Comparison of ENCODE assay signal across 17 cellular contexts in genomic region chr7:157708896-157709295, GRCh38.
A peak's percentile ranks its signal among the peaks of the same experiment; 100 is the strongest.
DNase-seq lines count a peak whose midpoint lies in the region; ATAC-seq, FAIRE-seq and TF ChIP-seq lines count a peak whose summit lies in the region.
"Had no signal": no experiment of that assay in that cellular context is flagged by ENCODE, and none has a peak within 500 bp of the region (broad histone marks: within the 10 kb centered on the region; RNA-seq: fewer than 3 reads in every experiment).

No MANE protein-coding gene starts in this region.

- 15% methylated on average over 5 of the region's 10 CpGs for WGBS in HepG2 (ENCODE audit: low lambda C conversion rate)
- 61% methylated on average over 7 of the region's 10 CpGs for WGBS in right lobe of liver (ENCODE audit: insufficient coverage, low coverage, low lambda C conversion rate, missing lambda C conversion rate)
- 66 to 69% (median 68%) methylated on average over 10 of the region's 10 CpGs for WGBS in small intestine, 3 donors

- H3K79me2 ChIP-seq in HepG2 (ENCODE audit: insufficient read depth, low read length) (no peaks in the 10 kb centered on the region), osteoblast (ENCODE audit: insufficient read depth, low read length) (no peaks in the 10 kb centered on the region), PC-3 (ENCODE audit: low read length) (no peaks in the 10 kb centered on the region)

- H3K36me3 ChIP-seq in HepG2 (replicated peaks in 1 of 2; ENCODE audit: control insufficient read depth in 1 of 2, insufficient read depth in 2 of 2, low read length in 2 of 2) (no peaks in the 10 kb centered on the region), right lobe of liver (no peaks in the 10 kb centered on the region), osteoblast (ENCODE audit: insufficient read depth, low read length) (no peaks in the 10 kb centered on the region), small intestine (ENCODE audit: control insufficient read depth in 2 of 2, insufficient read depth in 2 of 2, low read length in 2 of 2) (no peaks in the 10 kb centered on the region), PC-3 (ENCODE audit: low read depth, low read length) (no peaks in the 10 kb centered on the region)

- no peak for DNase-seq in HepG2 (ENCODE audit: low spot score)
- DNase-seq in right lobe of liver: no peak
- peak; percentile 49 for DNase-seq in coronary artery (ENCODE audit: low spot score)
- peak; percentile 83 for DNase-seq in osteoblast (ENCODE audit: insufficient read length, low spot score, missing footprints)
- DNase-seq in small intestine: no peak
- no peak for DNase-seq in PC-3
- DNase-seq in NCI-H226: no peak
- DNase-seq: DMS79 treated with DMSO at 0.1 percent for 48 hours, Karpas-422, NCI-H1048, NCI-H1436, NCI-H2029 treated with DMSO at 0.1 percent for 48 hours, NCI-H510A, NCI-H748 treated with DMSO at 0.1 percent for 48 hours, SHP77 had no signal

- CTCF ChIA-PET in HepG2 (lab: Yijun Ruan, JAX; ENCODE audit: low intra/inter-chr PET ratio, low total read pairs): no interaction called here
- CTCF ChIA-PET in PC-3 (lab: Charles Lee): no interaction called here

- H2AFZ ChIP-seq in HepG2 (ENCODE audit: low read length) (no peak overlapping the region), osteoblast (ENCODE audit: low read length) (no peak overlapping the region), PC-3 (ENCODE audit: low read length) (no peak overlapping the region)

- TF ChIP-seq RAD21 in HepG2 (CRISPR knock-in tag; IDR thresholded peaks at IDR 0.05): no peak

- H3K4me3 ChIP-seq in HepG2 (replicated peaks in 1 of 3; ENCODE audit: insufficient read depth in 1 of 3, low read depth in 2 of 3, low read length in 3 of 3) (no peak overlapping the region), right lobe of liver (no peak overlapping the region), coronary artery (no peak overlapping the region), osteoblast (ENCODE audit: insufficient read depth, low read length) (no peak overlapping the region), small intestine (ENCODE audit: low read depth in 1 of 2, low read length in 2 of 2) (no peak overlapping the region), PC-3 (ENCODE audit: low read length) (no peak overlapping the region)
- H3K4me3 ChIP-seq: SK-N-MC had no signal

- TF ChIP-seq POLR2A in HepG2 (IDR thresholded peaks at IDR 0.05; ENCODE audit: insufficient read depth in 1 of 2, low read depth in 2 of 2, low read length in 2 of 2) (no peak), right lobe of liver (IDR thresholded peaks at IDR 0.05) (no peak)

- H3K27ac ChIP-seq in HepG2 (ENCODE audit: extremely low read length, insufficient read depth, low read length): no peak overlapping the region
- no peak overlapping the region for H3K27ac ChIP-seq in right lobe of liver
- no peak overlapping the region for H3K27ac ChIP-seq in coronary artery
- H3K27ac ChIP-seq in osteoblast (ENCODE audit: low read depth, low read length): no peak overlapping the region
- no peak overlapping the region for H3K27ac ChIP-seq in small intestine (ENCODE audit: low read depth in 1 of 2, low read length in 1 of 2)
- H3K27ac ChIP-seq in PC-3 (ENCODE audit: low read length): no peak overlapping the region
- H3K27ac ChIP-seq: SK-N-MC had no signal

- H3K9me2 ChIP-seq in PC-3 (replicated peaks; ENCODE audit: low read length): no peaks in the 10 kb centered on the region

- FAIRE-seq in HepG2 (lab: Jason Lieb, UNC) (no peak), small intestine (lab: Jason Lieb, UNC) (no peak)
- FAIRE-seq: HTR-8/SVneo had no signal

- H3K9ac ChIP-seq in HepG2 (ENCODE audit: insufficient read depth, low read depth, low read length) (no peak overlapping the region), PC-3 (ENCODE audit: low read length) (no peak overlapping the region)

- no peaks in the 10 kb centered on the region for H3F3A ChIP-seq in PC-3 (ENCODE audit: low read length, unreplicated experiment)

- POLR2A ChIA-PET in HepG2 (lab: Yijun Ruan, JAX) (no interaction called here), PC-3 (lab: Charles Lee; ENCODE audit: unreplicated experiment) (interaction anchor here (0.6 kb wide), 1 partner anchor 96 kb away, joined by 4 read pairs; no protein-coding TSS in a partner anchor)

- H3K4me1 ChIP-seq in HepG2 (ENCODE audit: insufficient read depth, low read length) (no peaks in the 10 kb centered on the region), right lobe of liver (no peaks in the 10 kb centered on the region), osteoblast (ENCODE audit: insufficient read depth, low read length) (no peaks in the 10 kb centered on the region), small intestine (ENCODE audit: control insufficient read depth in 2 of 2, insufficient read depth in 1 of 2, low read depth in 1 of 2, low read length in 1 of 2) (no peaks in the 10 kb centered on the region), PC-3 (ENCODE audit: insufficient read depth, low read length) (no peaks in the 10 kb centered on the region)

- TF ChIP-seq EP300 in HepG2 (IDR thresholded peaks at IDR 0.05; ENCODE audit: low read depth in 2 of 2, low read length in 2 of 2) (no peak), HepG2 (CRISPR knock-in tag; IDR thresholded peaks at IDR 0.05; ENCODE audit: borderline replicate concordance) (no peak)

- no peak for TF ChIP-seq CTCF in HepG2 (CRISPR knock-in tag; IDR thresholded peaks at IDR 0.05)
- TF ChIP-seq CTCF in right lobe of liver (IDR thresholded peaks at IDR 0.05): no peak
- TF ChIP-seq CTCF in coronary artery (IDR thresholded peaks at IDR 0.05): no peak
- TF ChIP-seq CTCF in osteoblast (IDR thresholded peaks at IDR 0.05; ENCODE audit: extremely low read depth, low read depth, low read length): no peak
- no peak for TF ChIP-seq CTCF in PC-3 (conservative IDR thresholded peaks at IDR 0.05; ENCODE audit: low read depth, low read length)

- intact Hi-C loops in HepG2 (cut with micrococcal nuclease; ENCODE audit: unreplicated experiment) (no loop called here), right lobe of liver (cut with DNase I) (no loop called here), PC-3 (cut with micrococcal nuclease) (no loop called here)

- H3K4me2 ChIP-seq in HepG2 (ENCODE audit: low read depth, low read length) (no peak overlapping the region), osteoblast (ENCODE audit: insufficient read depth, low read length) (no peak overlapping the region), PC-3 (ENCODE audit: low read length) (no peak overlapping the region)

- peak; percentile 15; the same call in 1 of the 3 replicates for ATAC-seq in HepG2
- ATAC-seq in right lobe of liver: no peak
- no peak for ATAC-seq in PC-3

- peaks cover 13% of the 10 kb centered on the region; the same call in 1 of the 2 replicates for H4K20me1 ChIP-seq in HepG2 (ENCODE audit: insufficient read depth, low read length)
- H4K20me1 ChIP-seq in osteoblast (ENCODE audit: insufficient read depth, low read length): no peaks in the 10 kb centered on the region
- no peaks in the 10 kb centered on the region for H4K20me1 ChIP-seq in PC-3 (ENCODE audit: low read length)

- BruUV-seq in HepG2 (replicated peaks; lab: Mats Ljungman, UMichigan) (no TSS peak), PC-3 (replicated peaks; lab: Mats Ljungman, UMichigan) (no TSS peak)

- H3K9me3 ChIP-seq in HepG2 (ENCODE audit: low read length) (no peaks in the 10 kb centered on the region), right lobe of liver (no peaks in the 10 kb centered on the region), osteoblast (ENCODE audit: low read depth, low read length) (no peaks in the 10 kb centered on the region), small intestine (ENCODE audit: control insufficient read depth, low read depth) (no peaks in the 10 kb centered on the region), PC-3 (ENCODE audit: low read length) (no peaks in the 10 kb centered on the region)

- in situ Hi-C loops in HepG2 (cut with HindIII; ENCODE audit: extremely low pct_ligation_motif_present, low pct_unique_long_range_greater_than_20kb): no loop called here

- peaks cover 2 to 52% of the 10 kb centered on the region in 2 experiments; a peak in 4 of 5 replicates for H3K27me3 ChIP-seq in HepG2 (ENCODE audit: control insufficient read depth in 1 of 2, insufficient read depth in 2 of 2, low read length in 2 of 2)
- no peaks in the 10 kb centered on the region for H3K27me3 ChIP-seq in right lobe of liver
- H3K27me3 ChIP-seq in osteoblast (ENCODE audit: insufficient read depth, low read length): no peaks in the 10 kb centered on the region
- peaks cover 0 to 3% of the 10 kb centered on the region in 2 donors for H3K27me3 ChIP-seq in small intestine (ENCODE audit: control insufficient read depth in 2 of 2, insufficient read depth in 2 of 2, low read length in 2 of 2)
- H3K27me3 ChIP-seq in PC-3 (ENCODE audit: low read length): peaks cover 63% of the 10 kb centered on the region

TF ChIP-seq in HepG2, 621 proteins besides CTCF, POLR2A, EP300 and RAD21 (continues in another document):
- TF ChIP-seq ARID2 (CRISPR knock-in tag; IDR thresholded peaks at IDR 0.05; ENCODE audit: borderline replicate concordance): no peak
- TF ChIP-seq BORCS8-MEF2B (CRISPR knock-in tag; IDR thresholded peaks at IDR 0.05): no peak
- TF ChIP-seq ATRX (CRISPR knock-in tag; IDR thresholded peaks at IDR 0.05; ENCODE audit: borderline replicate concordance): no peak
- TF ChIP-seq THRA (CRISPR knock-in tag; IDR thresholded peaks at IDR 0.05; ENCODE audit: borderline replicate concordance): no peak

Comparison
In these comparisons a context has a peak if more than half of its experiments do, and no peak if none do; other contexts are left out.
1. DNase-seq: peak in coronary artery (single experiment) and osteoblast (single experiment); none in HepG2 (single experiment), right lobe of liver (0 of 3), small intestine (single experiment), PC-3 (single experiment) and NCI-H226 (single experiment).